ENCODE assay signal across 7 cellular contexts in genomic region chr5:144594234-144594633, GRCh38.
DNase-seq lines count a peak whose midpoint lies in the region; ATAC-seq and TF ChIP-seq lines count a peak whose summit lies in the region.
"Not testable (repeated sequence)": the region's sequence is repeated elsewhere in the genome, so short reads cannot be mapped to it uniquely, and the experiment has no call there.

No MANE protein-coding gene starts in this region.

- peaks cover 26% of the 10 kb centered on the region for H3K9me3 Mint-ChIP-seq in WTC11

- H3K27ac Mint-ChIP-seq in WTC11 = not testable (repeated sequence)

- not testable (repeated sequence) for H3K27me3 ChIP-seq in trophoblast cell (ENCODE audit: insufficient read depth, low read length)

- not testable (repeated sequence) for H2AK5ac ChIP-seq in trophoblast cell (ENCODE audit: low read length)

- peaks cover 31% of the 10 kb centered on the region for H3K27me3 Mint-ChIP-seq in WTC11 (ENCODE audit: low read depth)

- not testable (repeated sequence) for H3K4me2 ChIP-seq in trophoblast cell (ENCODE audit: low read length)

- not testable (repeated sequence) for H3K18ac ChIP-seq in trophoblast cell (ENCODE audit: low read length)

- H3K4me1 Mint-ChIP-seq in WTC11 = peaks cover 16% of the 10 kb centered on the region

- H3K14ac ChIP-seq in trophoblast cell (ENCODE audit: low read length) = not testable (repeated sequence)

- not testable (repeated sequence) for H3K4ac ChIP-seq in trophoblast cell (ENCODE audit: low read depth, low read length)

- not testable (repeated sequence) for H2BK120ac ChIP-seq in trophoblast cell (ENCODE audit: insufficient read depth, low read length, poor library complexity)

- DNase-seq in DMS53 (lab: John Stamatoyannopoulos, UW) (peak; percentile 61), NCI-H1105 treated with DMSO at 0.1 percent for 48 hours (lab: John Stamatoyannopoulos, UW) (peak; percentile 3), NCI-H2227 treated with DMSO at 0.1 percent for 48 hours (lab: John Stamatoyannopoulos, UW) (peak; percentile 7), NCI-H69 (lab: John Stamatoyannopoulos, UW) (peak; percentile 90), WTC11 (ENCODE audit: low spot score) (peak; percentile 57), left kidney (ENCODE audit: low read depth, low spot score) (peak; percentile 14)
- DNase-seq in trophoblast cell = not testable (repeated sequence)

- H3K4me3 Mint-ChIP-seq in WTC11 = not testable (repeated sequence)

- H3K23ac ChIP-seq in trophoblast cell (ENCODE audit: low read length) = not testable (repeated sequence)

- not testable (repeated sequence) for H2BK5ac ChIP-seq in trophoblast cell (ENCODE audit: low read depth, low read length, poor library complexity)

- WGBS in trophoblast cell (ENCODE audit: extremely low coverage, insufficient coverage, insufficient read length) = no CpG with 5 or more reads among the region's 4 CpGs

- not testable (repeated sequence) for H2AFZ ChIP-seq in trophoblast cell (ENCODE audit: insufficient read depth, low read length, poor library complexity)

- H3K9ac ChIP-seq in trophoblast cell (ENCODE audit: low read length) = not testable (repeated sequence)

- H3K36me3 Mint-ChIP-seq in WTC11 = not testable (repeated sequence)

- not testable (repeated sequence) for H4K12ac ChIP-seq in trophoblast cell (ENCODE audit: low read depth, low read length)

- not testable (repeated sequence) for H3K4me3 ChIP-seq in trophoblast cell (ENCODE audit: low read depth, low read length)

- not testable (repeated sequence) for ATAC-seq in WTC11

- not testable (repeated sequence) for H3K79me1 ChIP-seq in trophoblast cell (ENCODE audit: low read length)

- H3K27ac ChIP-seq in trophoblast cell (ENCODE audit: low read depth, low read length) = not testable (repeated sequence)

- not testable (repeated sequence) for TF ChIP-seq CTCF in WTC11 (IDR thresholded peaks at IDR 0.05)

- not testable (repeated sequence) for H3K9me3 ChIP-seq in trophoblast cell (ENCODE audit: insufficient read depth, low read depth, low read length)

- H4K91ac ChIP-seq in trophoblast cell (ENCODE audit: low read depth, low read length) = not testable (repeated sequence)

- not testable (repeated sequence) for H3K4me1 ChIP-seq in trophoblast cell (ENCODE audit: control insufficient read depth in 1 of 2, insufficient read depth in 2 of 2, low read length in 2 of 2)

- not testable (repeated sequence) for H3K36me3 ChIP-seq in trophoblast cell (ENCODE audit: control insufficient read depth in 1 of 2, insufficient read depth in 2 of 2, low read length in 2 of 2)

- POLR2A ChIA-PET in WTC11 (lab: Charles Lee) = not testable (repeated sequence)

- H3K79me2 ChIP-seq in trophoblast cell (ENCODE audit: control insufficient read depth, insufficient read depth, low read length, poor library complexity) = not testable (repeated sequence)

- CTCF ChIA-PET in WTC11 (lab: Charles Lee) = interaction anchor here (0.9 kb wide), 1 partner anchor 126 kb away, joined by 4 read pairs; no protein-coding TSS in a partner anchor

- not testable (repeated sequence) for H2BK12ac ChIP-seq in trophoblast cell (ENCODE audit: low read length)

- H4K8ac ChIP-seq in trophoblast cell (ENCODE audit: low read depth, low read length) = peak overlapping the region; percentile 31
